Comparison of ENCODE assay signal across 1 cellular context in the genomic region with DNA sequence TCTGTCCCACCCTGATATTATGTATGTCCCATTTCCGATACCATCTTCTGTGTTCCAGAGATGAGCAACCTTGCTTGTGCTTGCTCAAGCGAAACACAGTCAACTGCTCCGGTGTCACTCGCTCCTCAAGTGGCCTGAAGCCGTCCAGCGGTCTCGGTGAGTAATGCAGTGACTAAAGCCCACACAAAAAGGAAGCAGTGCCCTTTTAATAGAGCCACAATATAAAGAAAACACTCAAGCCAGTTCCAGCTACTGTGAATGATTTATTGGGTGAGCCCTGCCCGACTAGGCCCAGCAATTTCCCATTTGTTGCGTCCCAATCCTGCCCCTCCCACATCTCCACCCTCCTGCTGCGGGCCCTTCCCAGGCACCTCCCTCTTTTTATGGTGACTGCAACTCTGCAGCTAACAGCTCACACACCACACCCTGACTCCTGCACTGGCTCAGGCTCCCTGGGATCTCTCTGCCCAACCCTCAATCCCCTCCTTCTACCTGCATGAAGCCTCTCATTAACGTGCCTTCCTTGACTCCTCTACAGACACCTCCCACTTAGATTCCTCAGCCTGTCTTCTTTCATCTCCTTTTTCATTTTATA.
TF ChIP-seq lines count a peak whose summit lies in the region.

No MANE protein-coding gene starts in this region.

TF ChIP-seq in liver, 16 proteins besides CTCF, POLR2A, EP300 and RAD21 (continued from another document):
- TF ChIP-seq, protein P1, sequence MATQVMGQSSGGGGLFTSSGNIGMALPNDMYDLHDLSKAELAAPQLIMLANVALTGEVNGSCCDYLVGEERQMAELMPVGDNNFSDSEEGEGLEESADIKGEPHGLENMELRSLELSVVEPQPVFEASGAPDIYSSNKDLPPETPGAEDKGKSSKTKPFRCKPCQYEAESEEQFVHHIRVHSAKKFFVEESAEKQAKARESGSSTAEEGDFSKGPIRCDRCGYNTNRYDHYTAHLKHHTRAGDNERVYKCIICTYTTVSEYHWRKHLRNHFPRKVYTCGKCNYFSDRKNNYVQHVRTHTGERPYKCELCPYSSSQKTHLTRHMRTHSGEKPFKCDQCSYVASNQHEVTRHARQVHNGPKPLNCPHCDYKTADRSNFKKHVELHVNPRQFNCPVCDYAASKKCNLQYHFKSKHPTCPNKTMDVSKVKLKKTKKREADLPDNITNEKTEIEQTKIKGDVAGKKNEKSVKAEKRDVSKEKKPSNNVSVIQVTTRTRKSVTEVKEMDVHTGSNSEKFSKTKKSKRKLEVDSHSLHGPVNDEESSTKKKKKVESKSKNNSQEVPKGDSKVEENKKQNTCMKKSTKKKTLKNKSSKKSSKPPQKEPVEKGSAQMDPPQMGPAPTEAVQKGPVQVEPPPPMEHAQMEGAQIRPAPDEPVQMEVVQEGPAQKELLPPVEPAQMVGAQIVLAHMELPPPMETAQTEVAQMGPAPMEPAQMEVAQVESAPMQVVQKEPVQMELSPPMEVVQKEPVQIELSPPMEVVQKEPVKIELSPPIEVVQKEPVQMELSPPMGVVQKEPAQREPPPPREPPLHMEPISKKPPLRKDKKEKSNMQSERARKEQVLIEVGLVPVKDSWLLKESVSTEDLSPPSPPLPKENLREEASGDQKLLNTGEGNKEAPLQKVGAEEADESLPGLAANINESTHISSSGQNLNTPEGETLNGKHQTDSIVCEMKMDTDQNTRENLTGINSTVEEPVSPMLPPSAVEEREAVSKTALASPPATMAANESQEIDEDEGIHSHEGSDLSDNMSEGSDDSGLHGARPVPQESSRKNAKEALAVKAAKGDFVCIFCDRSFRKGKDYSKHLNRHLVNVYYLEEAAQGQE (IDR thresholded peaks at IDR 0.05), result no peak
- no peak for TF ChIP-seq FOXA1 (IDR thresholded peaks at IDR 0.05)
- TF ChIP-seq FOXA2 (IDR thresholded peaks at IDR 0.05), result no peak
- no peak for TF ChIP-seq HNF4A (conservative IDR thresholded peaks at IDR 0.05)
- TF ChIP-seq, protein P2, sequence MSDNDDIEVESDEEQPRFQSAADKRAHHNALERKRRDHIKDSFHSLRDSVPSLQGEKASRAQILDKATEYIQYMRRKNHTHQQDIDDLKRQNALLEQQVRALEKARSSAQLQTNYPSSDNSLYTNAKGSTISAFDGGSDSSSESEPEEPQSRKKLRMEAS (IDR thresholded peaks at IDR 0.05), result no peak
- TF ChIP-seq YY1 (IDR thresholded peaks at IDR 0.05), result no peak
- no peak for TF ChIP-seq SP1 (IDR thresholded peaks at IDR 0.05)
- no peak for TF ChIP-seq JUND (IDR thresholded peaks at IDR 0.05)
- no peak for TF ChIP-seq RXRA (IDR thresholded peaks at IDR 0.05)
- TF ChIP-seq GABPA (IDR thresholded peaks at IDR 0.05 in 1 of 2, conservative IDR thresholded peaks at IDR 0.05 in 1 of 2), result no peak
- TF ChIP-seq, protein P3, sequence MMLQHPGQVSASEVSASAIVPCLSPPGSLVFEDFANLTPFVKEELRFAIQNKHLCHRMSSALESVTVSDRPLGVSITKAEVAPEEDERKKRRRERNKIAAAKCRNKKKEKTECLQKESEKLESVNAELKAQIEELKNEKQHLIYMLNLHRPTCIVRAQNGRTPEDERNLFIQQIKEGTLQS (IDR thresholded peaks at IDR 0.05), result no peak
- TF ChIP-seq, protein P4, sequence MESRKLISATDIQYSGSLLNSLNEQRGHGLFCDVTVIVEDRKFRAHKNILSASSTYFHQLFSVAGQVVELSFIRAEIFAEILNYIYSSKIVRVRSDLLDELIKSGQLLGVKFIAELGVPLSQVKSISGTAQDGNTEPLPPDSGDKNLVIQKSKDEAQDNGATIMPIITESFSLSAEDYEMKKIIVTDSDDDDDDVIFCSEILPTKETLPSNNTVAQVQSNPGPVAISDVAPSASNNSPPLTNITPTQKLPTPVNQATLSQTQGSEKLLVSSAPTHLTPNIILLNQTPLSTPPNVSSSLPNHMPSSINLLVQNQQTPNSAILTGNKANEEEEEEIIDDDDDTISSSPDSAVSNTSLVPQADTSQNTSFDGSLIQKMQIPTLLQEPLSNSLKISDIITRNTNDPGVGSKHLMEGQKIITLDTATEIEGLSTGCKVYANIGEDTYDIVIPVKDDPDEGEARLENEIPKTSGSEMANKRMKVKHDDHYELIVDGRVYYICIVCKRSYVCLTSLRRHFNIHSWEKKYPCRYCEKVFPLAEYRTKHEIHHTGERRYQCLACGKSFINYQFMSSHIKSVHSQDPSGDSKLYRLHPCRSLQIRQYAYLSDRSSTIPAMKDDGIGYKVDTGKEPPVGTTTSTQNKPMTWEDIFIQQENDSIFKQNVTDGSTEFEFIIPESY (IDR thresholded peaks at IDR 0.05), result no peak
